17 cellular contexts compared by ENCODE assay signal in the genomic region with DNA sequence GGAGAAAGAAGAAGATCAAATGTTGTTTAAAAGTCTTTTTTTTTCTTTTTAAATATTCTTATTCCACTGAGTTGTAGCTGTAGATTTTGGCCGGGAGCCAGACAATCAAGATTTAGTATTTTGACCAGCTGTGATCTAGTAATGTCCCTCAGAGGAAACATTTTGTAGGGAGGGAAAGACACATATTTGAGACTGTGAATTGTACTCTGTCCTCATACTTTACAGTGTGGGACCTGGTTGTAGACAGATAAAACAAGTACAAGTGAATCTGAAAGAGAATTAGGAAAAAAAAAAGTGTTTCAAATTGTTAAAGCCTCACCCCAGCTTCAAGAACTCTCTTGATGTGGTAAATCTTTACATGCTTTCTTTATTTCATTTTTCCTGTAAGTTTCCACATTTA.
DNase-seq lines count a peak whose midpoint lies in the region; ATAC-seq, FAIRE-seq and TF ChIP-seq lines count a peak whose summit lies in the region.
"Had no signal": no experiment of that assay in that cellular context is flagged by ENCODE, and none has a peak within 500 bp of the region (broad histone marks: within the 10 kb centered on the region; RNA-seq: fewer than 3 reads in every experiment).

No MANE protein-coding gene starts in this region.

- no peak for TF ChIP-seq POLR2A in GM12891 (IDR thresholded peaks at IDR 0.05; ENCODE audit: low read depth, low read length)

- ATAC-seq in activated B cell treated with CpG ODN at 0.5 μM for 24 hours (ENCODE audit: low read depth): no peak
- ATAC-seq in heart right ventricle: peak in 5 of 8 donors; percentile 24 to 60 (median 43)
- ATAC-seq in stimulated activated memory B cell treated with anti-CD40 and anti-IgM and Interleukin-4, amounts not matched to agents 10 μg/mL and 1 μg/mL and 100 μg/mL, for 72 hours: no peak
- no peak for ATAC-seq in GM19397 (IDR thresholded peaks at IDR 0.05; ENCODE audit: unreplicated experiment)

- peaks cover 26% of the 10 kb centered on the region for H3K4me1 Mint-ChIP-seq in activated naive CD4-positive, alpha-beta T cell treated with anti-CD3 and anti-CD28 coated beads, Interleukin-2, amount 10 ng/mL, durations not matched to agents 7 days and 5 days
- peaks cover 2% of the 10 kb centered on the region for H3K4me1 Mint-ChIP-seq in activated B cell treated with CpG ODN at 0.5 μM for 24 hours
- H3K4me1 Mint-ChIP-seq in stimulated activated memory B cell treated with anti-CD40 and anti-IgM and Interleukin-4, amounts not matched to agents 10 μg/mL and 1 μg/mL and 100 μg/mL, for 72 hours: peaks cover 7% of the 10 kb centered on the region

- peaks cover 4% of the 10 kb centered on the region for H3K36me3 Mint-ChIP-seq in activated naive CD4-positive, alpha-beta T cell treated with anti-CD3 and anti-CD28 coated beads, Interleukin-2, amount 10 ng/mL, durations not matched to agents 7 days and 5 days
- peaks cover 72% of the 10 kb centered on the region for H3K36me3 Mint-ChIP-seq in activated B cell treated with CpG ODN at 0.5 μM for 24 hours (ENCODE audit: low read depth)
- H3K36me3 Mint-ChIP-seq in stimulated activated memory B cell treated with anti-CD40 and anti-IgM and Interleukin-4, amounts not matched to agents 10 μg/mL and 1 μg/mL and 100 μg/mL, for 72 hours: peaks cover 51% of the 10 kb centered on the region

- H3K4me3 Mint-ChIP-seq in activated naive CD4-positive, alpha-beta T cell treated with anti-CD3 and anti-CD28 coated beads, Interleukin-2, amount 10 ng/mL, durations not matched to agents 7 days and 5 days: peak overlapping the region; percentile 10
- H3K4me3 Mint-ChIP-seq in activated B cell treated with CpG ODN at 0.5 μM for 24 hours: no peak overlapping the region
- no peak overlapping the region for H3K4me3 Mint-ChIP-seq in stimulated activated memory B cell treated with anti-CD40 and anti-IgM and Interleukin-4, amounts not matched to agents 10 μg/mL and 1 μg/mL and 100 μg/mL, for 72 hours

- intact Hi-C loops in activated B cell treated with CpG ODN at 0.5 μM for 24 hours (cut with micrococcal nuclease) (no loop called here), heart right ventricle (cut with DNase I) (loop anchor here in 1 of 10 donors (10.0 kb wide), 1 partner anchor 47 kb away; no protein-coding TSS in a partner anchor)

- H3K9me3 Mint-ChIP-seq in activated naive CD4-positive, alpha-beta T cell treated with anti-CD3 and anti-CD28 coated beads, Interleukin-2, amount 10 ng/mL, durations not matched to agents 7 days and 5 days: no peaks in the 10 kb centered on the region
- no peaks in the 10 kb centered on the region for H3K9me3 Mint-ChIP-seq in activated B cell treated with CpG ODN at 0.5 μM for 24 hours
- no peaks in the 10 kb centered on the region for H3K9me3 Mint-ChIP-seq in stimulated activated memory B cell treated with anti-CD40 and anti-IgM and Interleukin-4, amounts not matched to agents 10 μg/mL and 1 μg/mL and 100 μg/mL, for 72 hours

- WGBS in heart right ventricle, 2 donors: 23 to 38% methylated on average over 1 of the region's 1 CpG

- H3K27ac ChIP-seq in heart right ventricle: peak overlapping the region in 7 of 10 donors; percentile 21 to 69 (median 51)
- H3K27ac ChIP-seq: colonic mucosa, SK-N-MC had no signal

- H3K4me3 ChIP-seq in heart right ventricle: no peak overlapping the region
- H3K4me3 ChIP-seq: colonic mucosa, sigmoid colon, SK-N-MC had no signal

- no peak for TF ChIP-seq CTCF in activated B cell treated with CpG ODN at 0.5 μM for 24 hours (IDR thresholded peaks at IDR 0.05)
- TF ChIP-seq CTCF in heart right ventricle (IDR thresholded peaks at IDR 0.05): no peak

- H3K27me3 ChIP-seq in heart right ventricle: no peaks in the 10 kb centered on the region
- H3K27me3 ChIP-seq: colonic mucosa, sigmoid colon had no signal

- H3K4me1 ChIP-seq in heart right ventricle: peaks cover 9 to 66% (median 43%) of the 10 kb centered on the region in 9 donors
- H3K4me1 ChIP-seq: colonic mucosa had no signal

- peak overlapping the region; percentile 50 for H3K27ac Mint-ChIP-seq in activated naive CD4-positive, alpha-beta T cell treated with anti-CD3 and anti-CD28 coated beads, Interleukin-2, amount 10 ng/mL, durations not matched to agents 7 days and 5 days
- peak overlapping the region; percentile 24 for H3K27ac Mint-ChIP-seq in activated B cell treated with CpG ODN at 0.5 μM for 24 hours
- H3K27ac Mint-ChIP-seq in stimulated activated memory B cell treated with anti-CD40 and anti-IgM and Interleukin-4, amounts not matched to agents 10 μg/mL and 1 μg/mL and 100 μg/mL, for 72 hours: peak overlapping the region; percentile 57

- DNase-seq in activated naive CD4-positive, alpha-beta T cell treated with anti-CD3 and anti-CD28 coated beads, Interleukin-2, amount 10 ng/mL, durations not matched to agents 7 days and 5 days: no peak
- no peak for DNase-seq in activated naive CD4-positive, alpha-beta T cell treated with anti-CD3 and anti-CD28 coated beads, Interleukin-2, amount 50 U/mL, for 16 hours
- DNase-seq in activated B cell treated with CpG ODN at 0.5 μM for 24 hours: no peak
- DNase-seq in heart right ventricle: no peak
- DNase-seq in stimulated activated CD8-positive, alpha-beta memory T cell treated with anti-CD3 and anti-CD28 coated beads, Interleukin-4, amount 100 ng/mL, for 48 hours: no peak
- DNase-seq in GM12891 (ENCODE audit: insufficient read length, low spot score): no peak
- DNase-seq: activated CD4-positive, alpha-beta T cell treated with anti-CD3 and anti-CD28 coated beads, Interleukin-2, amount 50 U/mL, for 1 hour; amniotic stem cell; colonic mucosa; kidney glomerular epithelial cell; NCI-H2029 treated with DMSO at 0.1 percent for 48 hours; NCI-H526; sigmoid colon; stimulated activated CD4-positive, alpha-beta T cell treated with anti-CD3 and anti-CD28 coated beads, Interleukin-1b, Interleukin-23, amount 100 ng/mL, for 48 hours had no signal

- peaks cover 0 to 6% (median 0%) of the 10 kb centered on the region in 9 donors for H3K36me3 ChIP-seq in heart right ventricle
- H3K36me3 ChIP-seq: colonic mucosa had no signal

- POLR2A ChIA-PET in activated B cell treated with CpG ODN at 0.5 μM for 24 hours (lab: Charles Lee): no interaction called here

- CTCF ChIA-PET in activated naive CD4-positive, alpha-beta T cell treated with anti-CD3 and anti-CD28 coated beads, Interleukin-2, amount 10 ng/mL, durations not matched to agents 7 days and 5 days (lab: Charles Lee): interaction anchor here (1.0 to 2.3 kb wide), 3 partner anchors 20 to 329 kb away, joined by 3 to 6 read pairs (median 6); no protein-coding TSS in a partner anchor
- CTCF ChIA-PET in activated B cell treated with CpG ODN at 0.5 μM for 24 hours (lab: Charles Lee): interaction anchor here (1.1 to 1.2 kb wide), 2 partner anchors 20 kb away, joined by 3 to 4 read pairs; no protein-coding TSS in a partner anchor

- FAIRE-seq in GM12891 (lab: Jason Lieb, UNC): no peak

- H3K27me3 Mint-ChIP-seq in activated naive CD4-positive, alpha-beta T cell treated with anti-CD3 and anti-CD28 coated beads, Interleukin-2, amount 10 ng/mL, durations not matched to agents 7 days and 5 days: no peaks in the 10 kb centered on the region
- no peaks in the 10 kb centered on the region for H3K27me3 Mint-ChIP-seq in activated B cell treated with CpG ODN at 0.5 μM for 24 hours
- H3K27me3 Mint-ChIP-seq in stimulated activated memory B cell treated with anti-CD40 and anti-IgM and Interleukin-4, amounts not matched to agents 10 μg/mL and 1 μg/mL and 100 μg/mL, for 72 hours: no peaks in the 10 kb centered on the region

- no peaks in the 10 kb centered on the region for H3K9me3 ChIP-seq in heart right ventricle
- H3K9me3 ChIP-seq: colonic mucosa, sigmoid colon had no signal

TF ChIP-seq in GM12891, 5 proteins besides CTCF, POLR2A, EP300 and RAD21:
- TF ChIP-seq POLR2AphosphoS5 (IDR thresholded peaks at IDR 0.05; ENCODE audit: low read depth, low read length): no peak
- no peak for TF ChIP-seq POU2F2 (IDR thresholded peaks at IDR 0.05; ENCODE audit: low read depth, low read length)
- no peak for TF ChIP-seq SPI1 (IDR thresholded peaks at IDR 0.05; ENCODE audit: low read depth, low read length)
- no peak for TF ChIP-seq TAF1 (IDR thresholded peaks at IDR 0.05; ENCODE audit: low read depth, low read length)
- no peak for TF ChIP-seq PAX5 (IDR thresholded peaks at IDR 0.05; ENCODE audit: insufficient read depth, low read length, severe bottlenecking)
TF ChIP-seq in GM12891: peak in this region for 0.

Comparison
In these comparisons a context has a peak if more than half of its experiments do, and no peak if none do; other contexts are left out.
1. ATAC-seq: peak in heart right ventricle (5 of 8); none in activated B cell treated with CpG ODN at 0.5 μM for 24 hours (single experiment), stimulated activated memory B cell treated with anti-CD40 and anti-IgM and Interleukin-4, amounts not matched to agents 10 μg/mL and 1 μg/mL and 100 μg/mL, for 72 hours (single experiment) and GM19397 (single experiment).
2. Peak in every context shown above with its lines, with median percentiles within 50 percentile points of each other: H3K27ac Mint-ChIP-seq.